ENCODE assay signal across 23 cellular contexts in genomic region chr13:20775961-20776360, GRCh38.
"Had no signal": no experiment of that assay in that cellular context is flagged by ENCODE, and none has a peak within 500 bp of the region (broad histone marks: within the 10 kb centered on the region; RNA-seq: fewer than 3 reads in every experiment).

No MANE protein-coding gene starts in this region.

- H3K4me3 ChIP-seq: colonic mucosa, esophagus muscularis mucosa, gastroesophageal sphincter, heart left ventricle, hepatocyte, left lung, lower lobe of right lung had no signal

- DNase-seq: colonic mucosa; cortex of kidney; effector CD8-positive, alpha-beta T cell; effector memory CD8-positive, alpha-beta T cell; endodermal cell; foreskin keratinocyte; heart left ventricle; hypothalamus; left cardiac atrium; left lung; left ventricle myocardium superior; lower lobe of right lung; mesenchymal stem cell; midbrain; naive thymus-derived CD4-positive, alpha-beta T cell had no signal

- H3K27me3 ChIP-seq: colonic mucosa, esophagus muscularis mucosa, foreskin keratinocyte, gastroesophageal sphincter, heart left ventricle, hepatocyte, left lung had no signal

- H3K9me3 ChIP-seq: colonic mucosa, esophagus muscularis mucosa, gastroesophageal sphincter, heart left ventricle, left lung, lower lobe of right lung had no signal

- H3K4me1 ChIP-seq: foreskin keratinocyte had no signal

- FAIRE-seq: endometrium, endothelial cell of umbilical vein, frontal cortex, islet of Langerhans, keratinocyte had no signal

- H3K36me3 ChIP-seq: colonic mucosa, lower lobe of right lung had no signal

- H3K27ac ChIP-seq: colonic mucosa, esophagus muscularis mucosa, foreskin keratinocyte, gastroesophageal sphincter, heart left ventricle, hepatocyte, left lung, lower lobe of right lung had no signal
